18 cellular contexts compared by ENCODE assay signal in the genomic region with DNA sequence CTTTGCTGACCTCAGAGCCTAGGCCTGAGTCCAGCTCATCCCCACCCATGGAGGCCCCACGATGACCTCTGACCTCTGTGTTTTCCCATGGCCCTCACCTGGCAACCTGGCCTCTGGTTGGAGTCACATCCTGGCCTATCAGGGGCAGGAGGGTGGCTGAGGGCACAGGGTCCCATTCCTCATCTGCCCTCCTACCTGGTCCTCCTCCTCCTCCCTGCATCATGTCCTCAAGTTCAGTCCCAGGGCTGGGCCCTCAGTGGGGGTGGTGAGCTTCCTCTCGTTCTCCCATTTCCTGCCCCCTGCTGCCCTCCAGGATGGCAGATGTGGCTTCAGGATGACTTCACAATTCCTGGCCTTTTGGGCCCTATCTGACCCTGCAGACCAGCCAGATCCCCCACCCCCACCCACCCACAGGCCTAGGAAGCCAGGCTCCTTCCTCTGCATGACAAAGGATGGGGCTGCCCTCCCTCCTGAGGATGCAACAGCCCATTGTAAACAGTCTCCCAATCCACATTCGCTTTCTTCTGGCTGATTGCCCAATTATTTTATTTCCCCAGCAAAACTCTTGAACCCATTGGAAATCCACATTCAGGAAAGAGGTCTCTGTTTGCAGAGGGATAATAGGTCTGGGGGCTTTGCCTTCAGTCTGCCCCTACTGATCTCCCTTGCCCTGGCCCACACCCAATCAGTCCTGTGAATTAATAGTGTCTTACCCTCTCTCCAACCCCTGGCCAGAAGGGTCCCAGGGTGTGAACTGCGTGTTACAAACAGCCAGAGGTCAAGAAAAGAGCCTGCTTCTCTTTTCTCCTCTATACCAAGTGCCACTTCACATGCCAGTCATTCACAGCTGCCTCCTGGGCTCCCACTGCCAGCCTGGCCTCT. TPM values are rescaled to one million over a fixed set of nuclear protein-coding genes. Genes with fewer than 3 reads are reported as not detected.
A peak's percentile ranks its signal among the peaks of the same experiment; 100 is the strongest.
DNase-seq lines count a peak whose midpoint lies in the region; ATAC-seq and TF ChIP-seq lines count a peak whose summit lies in the region.
"Had no signal": no experiment of that assay in that cellular context is flagged by ENCODE, and none has a peak within 500 bp of the region (broad histone marks: within the 10 kb centered on the region; RNA-seq: fewer than 3 reads in every experiment).

No MANE protein-coding gene starts in this region.

- CTCF ChIA-PET in CD4-positive, alpha-beta memory T cell (lab: Charles Lee; ENCODE audit: partially characterized antibody): interaction anchor here (1.3 to 18.0 kb wide), 3 partner anchors 10 to 122 kb away, joined by 4 to 294 read pairs (median 43); a partner anchor contains a TSS
- CTCF ChIA-PET in activated CD4-positive, alpha-beta memory T cell treated with anti-CD3 and anti-CD28 coated beads, Interleukin-2, amount 10 ng/mL, durations not matched to agents 7 days and 5 days (lab: Charles Lee): interaction anchor here (3.1 kb wide), 1 partner anchor 17 kb away, joined by 27 read pairs; a partner anchor contains a TSS

- no peaks in the 10 kb centered on the region for H3K9me3 ChIP-seq in CD4-positive, alpha-beta memory T cell (ENCODE audit: control insufficient read depth in 1 of 2, low read length in 2 of 2)
- no peaks in the 10 kb centered on the region for H3K9me3 ChIP-seq in iPS-20b (ENCODE audit: insufficient read depth, low read depth, low read length)
- H3K9me3 ChIP-seq: vagina had no signal

- H3K36me3 ChIP-seq in CD4-positive, alpha-beta memory T cell (ENCODE audit: insufficient read depth, low read length): no peaks in the 10 kb centered on the region
- H3K36me3 ChIP-seq in GM23338 (ENCODE audit: insufficient read depth) (no peaks in the 10 kb centered on the region), iPS-20b (ENCODE audit: insufficient read depth, low read depth, low read length) (no peaks in the 10 kb centered on the region)
- H3K36me3 ChIP-seq: vagina had no signal

- peaks cover 45% of the 10 kb centered on the region for H3K4me1 ChIP-seq in CD4-positive, alpha-beta memory T cell (ENCODE audit: insufficient read depth, low read length)
- peaks cover 44% of the 10 kb centered on the region for H3K4me1 ChIP-seq in GM23338 (ENCODE audit: insufficient read depth)
- peaks cover 19% of the 10 kb centered on the region; the same call in 1 of the 2 replicates for H3K4me1 ChIP-seq in iPS-20b (ENCODE audit: insufficient read depth, low read length)
- H3K4me1 ChIP-seq: vagina had no signal

- H3F3A ChIP-seq in GM23338 (replicated peaks; ENCODE audit: low read depth): peaks cover 9% of the 10 kb centered on the region; the same call in 1 of the 2 replicates

- H3K27ac ChIP-seq in CD4-positive, alpha-beta memory T cell (ENCODE audit: low read depth, low read length): peak overlapping the region; percentile 72
- H3K27ac ChIP-seq in GM23338 (ENCODE audit: low read depth) (peak overlapping the region; percentile 91), iPS-20b (ENCODE audit: low read length) (no peak overlapping the region)
- H3K27ac ChIP-seq: C4-2B, vagina had no signal

- H3K9ac ChIP-seq in iPS-20b (ENCODE audit: low read depth, low read length): peak overlapping the region; percentile 32; the same call in 1 of the 2 replicates

- H3K9me3 Mint-ChIP-seq in CD4-positive, alpha-beta memory T cell: peaks cover 0 to 2% (median 0%) of the 10 kb centered on the region in 8 donors
- no peaks in the 10 kb centered on the region; the same call in 1 of the 3 replicates for H3K9me3 Mint-ChIP-seq in GM23338
- no peaks in the 10 kb centered on the region for H3K9me3 Mint-ChIP-seq in activated CD4-positive, alpha-beta memory T cell treated with anti-CD3 and anti-CD28 coated beads, Interleukin-2, amount 10 ng/mL, durations not matched to agents 7 days and 5 days
- H3K9me3 Mint-ChIP-seq: neural crest cell had no signal

- peak overlapping the region; percentile 62 for H3K4me2 ChIP-seq in GM23338

- DNase-seq in CD4-positive, alpha-beta memory T cell: no peak
- DNase-seq in GM23338 (ENCODE audit: low spot score): peak; percentile 95
- DNase-seq in activated CD4-positive, alpha-beta memory T cell treated with anti-CD3 and anti-CD28 coated beads, Interleukin-2, amount 10 ng/mL, durations not matched to agents 7 days and 5 days: no peak
- no peak for DNase-seq in NAMALWA (ENCODE audit: low spot score)
- DNase-seq in nucleus accumbens (lab: John Stamatoyannopoulos, UW): no peak
- DNase-seq: caudate nucleus; GDM1; KBM-7; left ventricle myocardium superior; NCI-H1417 treated with DMSO at 0.1 percent for 48 hours; NCI-H526; stimulated activated CD4-positive, alpha-beta T cell treated with anti-CD3 and anti-CD28 coated beads, Interleukin-4, amount 100 ng/mL, for 24 hours; T-helper 9 cell had no signal

- no peaks in the 10 kb centered on the region for H3K9me2 ChIP-seq in GM23338 (ENCODE audit: insufficient read depth)

- peak; percentile 95 for ATAC-seq in GM23338
- ATAC-seq in HG02852 (IDR thresholded peaks at IDR 0.05; ENCODE audit: unreplicated experiment): no peak
- ATAC-seq: left ventricle myocardium superior had no signal

- no peak overlapping the region for H3K4me3 ChIP-seq in CD4-positive, alpha-beta memory T cell (ENCODE audit: low read length in 2 of 2)
- H3K4me3 ChIP-seq in GM23338 (peak overlapping the region; percentile 9; the same call in 1 of the 2 replicates), iPS-20b (ENCODE audit: low read length) (peak overlapping the region; percentile 31; the same call in 1 of the 2 replicates)
- H3K4me3 ChIP-seq: vagina had no signal

- TF ChIP-seq CTCF in GM23338 (conservative IDR thresholded peaks at IDR 0.05; ENCODE audit: low read depth in 2 of 2): no peak

- H3K79me2 ChIP-seq in GM23338 (replicated peaks; ENCODE audit: insufficient read depth): no peaks in the 10 kb centered on the region

- H3K27ac Mint-ChIP-seq in CD4-positive, alpha-beta memory T cell: peak overlapping the region; percentile 76 to 98 (median 94)
- H3K27ac Mint-ChIP-seq in GM23338: peak overlapping the region; percentile 95
- peak overlapping the region; percentile 46 for H3K27ac Mint-ChIP-seq in activated CD4-positive, alpha-beta memory T cell treated with anti-CD3 and anti-CD28 coated beads, Interleukin-2, amount 10 ng/mL, durations not matched to agents 7 days and 5 days

- no peaks in the 10 kb centered on the region for H3K27me3 ChIP-seq in CD4-positive, alpha-beta memory T cell (ENCODE audit: insufficient read depth, low read length)
- no peaks in the 10 kb centered on the region for H3K27me3 ChIP-seq in GM23338 (ENCODE audit: insufficient read depth)
- no peaks in the 10 kb centered on the region for H3K27me3 ChIP-seq in iPS-20b (ENCODE audit: insufficient read depth, low read length)
- H3K27me3 ChIP-seq: vagina had no signal

- H4K20me1 ChIP-seq in GM23338 (replicated peaks; ENCODE audit: insufficient read depth): no peaks in the 10 kb centered on the region

- POLR2A ChIA-PET in CD4-positive, alpha-beta memory T cell (lab: Charles Lee; ENCODE audit: partially characterized antibody): interaction anchor here (0.9 to 22.5 kb wide), 10 partner anchors 9 to 472 kb away, joined by 3 to 730 read pairs (median 22); a partner anchor contains a TSS
- POLR2A ChIA-PET in activated CD4-positive, alpha-beta memory T cell treated with anti-CD3 and anti-CD28 coated beads, Interleukin-2, amount 10 ng/mL, durations not matched to agents 7 days and 5 days (lab: Charles Lee): interaction anchor here (0.9 to 3.6 kb wide), 6 partner anchors 9 to 431 kb away, joined by 3 to 83 read pairs (median 17); a partner anchor contains a TSS

- H3K27me3 Mint-ChIP-seq in CD4-positive, alpha-beta memory T cell: no peaks in the 10 kb centered on the region
- H3K27me3 Mint-ChIP-seq in GM23338 (ENCODE audit: insufficient read depth, low read depth, poor library complexity): peaks cover 12% of the 10 kb centered on the region
- peaks cover 25% of the 10 kb centered on the region for H3K27me3 Mint-ChIP-seq in activated CD4-positive, alpha-beta memory T cell treated with anti-CD3 and anti-CD28 coated beads, Interleukin-2, amount 10 ng/mL, durations not matched to agents 7 days and 5 days

- no peak overlapping the region for H2AFZ ChIP-seq in GM23338

- H3K4me3 Mint-ChIP-seq in CD4-positive, alpha-beta memory T cell: peak overlapping the region in 4 of 8 donors; percentile 11 to 76 (median 45)
- H3K4me3 Mint-ChIP-seq in GM23338: peak overlapping the region; percentile 38
- no peak overlapping the region for H3K4me3 Mint-ChIP-seq in activated CD4-positive, alpha-beta memory T cell treated with anti-CD3 and anti-CD28 coated beads, Interleukin-2, amount 10 ng/mL, durations not matched to agents 7 days and 5 days
- H3K4me3 Mint-ChIP-seq: neural crest cell had no signal

- H3K4me1 Mint-ChIP-seq in CD4-positive, alpha-beta memory T cell: peaks cover 38 to 58% (median 49%) of the 10 kb centered on the region in 4 donors
- peaks cover 39% of the 10 kb centered on the region for H3K4me1 Mint-ChIP-seq in GM23338
- H3K4me1 Mint-ChIP-seq in activated CD4-positive, alpha-beta memory T cell treated with anti-CD3 and anti-CD28 coated beads, Interleukin-2, amount 10 ng/mL, durations not matched to agents 7 days and 5 days: peaks cover 38% of the 10 kb centered on the region

- intact Hi-C loops in CD4-positive, alpha-beta memory T cell (cut with micrococcal nuclease): no loop called here

- H3K36me3 Mint-ChIP-seq in CD4-positive, alpha-beta memory T cell: no peaks in the 10 kb centered on the region
- no peaks in the 10 kb centered on the region; the same call in 2 of the 3 replicates for H3K36me3 Mint-ChIP-seq in GM23338 (ENCODE audit: low read depth)
- no peaks in the 10 kb centered on the region for H3K36me3 Mint-ChIP-seq in activated CD4-positive, alpha-beta memory T cell treated with anti-CD3 and anti-CD28 coated beads, Interleukin-2, amount 10 ng/mL, durations not matched to agents 7 days and 5 days (ENCODE audit: low read depth)

RNA-seq across cellular contexts. Expression of a gene that starts 10.3 kb away (rescaled TPM):
- under 1 TPM; 0.55 to 0.75 TPM for total RNA-seq in CD4-positive, alpha-beta memory T cell
- polyA plus RNA-seq in CD4-positive, alpha-beta memory T cell: not detected
- total RNA-seq in GM23338 (2014; rRNA removed; shearing (Covaris generic)): 65.4 and 67.1 TPM in 2 replicates
- polyA plus RNA-seq in GM23338 (2016; fragmentation: Nextera tagmentation; extraction: Ambion mirVana): 25.7 and 27.5 TPM in 2 replicates
- not detected for total RNA-seq in activated CD4-positive, alpha-beta memory T cell treated with anti-CD3 and anti-CD28 coated beads, Interleukin-2, amount 10 ng/mL, durations not matched to agents 7 days and 5 days
- total RNA-seq: left ventricle myocardium superior, vagina had no signal

RNA-seq across cellular contexts. Expression of a gene that starts 17.1 kb away (rescaled TPM):
- total RNA-seq in CD4-positive, alpha-beta memory T cell: 100 to 1,000 TPM; 476 to 507 TPM
- 10 to 100 TPM; 46.2 to 79.5 TPM for polyA plus RNA-seq in CD4-positive, alpha-beta memory T cell
- 61.8 and 76.9 TPM in 2 replicates for total RNA-seq in GM23338 (2014; rRNA removed; shearing (Covaris generic))
- 24.3 and 31.7 TPM in 2 replicates for polyA plus RNA-seq in GM23338 (2016; fragmentation: Nextera tagmentation; extraction: Ambion mirVana)
- 100 to 1,000 TPM; 126 to 127 TPM for total RNA-seq in activated CD4-positive, alpha-beta memory T cell treated with anti-CD3 and anti-CD28 coated beads, Interleukin-2, amount 10 ng/mL, durations not matched to agents 7 days and 5 days

RNA-seq across cellular contexts. Expression of a gene that starts 24.8 kb away (rescaled TPM):
- total RNA-seq in CD4-positive, alpha-beta memory T cell: 100 to 1,000 TPM; 102 to 116 TPM
- 10 to 100 TPM; 73.6 to 86.6 TPM for polyA plus RNA-seq in CD4-positive, alpha-beta memory T cell
- 96.7 and 109 TPM in 2 replicates for total RNA-seq in GM23338 (2014; rRNA removed; shearing (Covaris generic))
- 89.1 and 95.1 TPM in 2 replicates for polyA plus RNA-seq in GM23338 (2016; fragmentation: Nextera tagmentation; extraction: Ambion mirVana)
- 100 to 1,000 TPM; 101 to 105 TPM for total RNA-seq in activated CD4-positive, alpha-beta memory T cell treated with anti-CD3 and anti-CD28 coated beads, Interleukin-2, amount 10 ng/mL, durations not matched to agents 7 days and 5 days

RNA-seq across cellular contexts. Expression of a gene that starts 41.7 kb away (rescaled TPM):
- not detected for total RNA-seq in CD4-positive, alpha-beta memory T cell
- polyA plus RNA-seq in CD4-positive, alpha-beta memory T cell: not detected
- total RNA-seq in GM23338 (2014; rRNA removed; shearing (Covaris generic)): 12.4 and 16.9 TPM in 2 replicates
- polyA plus RNA-seq in GM23338 (2016; fragmentation: Nextera tagmentation; extraction: Ambion mirVana): 8.3 and 10.2 TPM in 2 replicates
- not detected for total RNA-seq in activated CD4-positive, alpha-beta memory T cell treated with anti-CD3 and anti-CD28 coated beads, Interleukin-2, amount 10 ng/mL, durations not matched to agents 7 days and 5 days
- total RNA-seq: neural crest cell had no signal

Comparison
In these comparisons a context has a peak if more than half of its experiments do, and no peak if none do; other contexts are left out.
1. H3K4me3 ChIP-seq: peak in GM23338 (single experiment) and iPS-20b (single experiment); none in CD4-positive, alpha-beta memory T cell (0 of 2).
2. RNA of a gene that starts 10.3 kb away (total RNA-seq): 65.4 to 67.1 TPM in GM23338; 0.55 to 0.75 TPM in CD4-positive, alpha-beta memory T cell and not detected in activated CD4-positive, alpha-beta memory T cell treated with anti-CD3 and anti-CD28 coated beads, Interleukin-2, amount 10 ng/mL, durations not matched to agents 7 days and 5 days; every median in the first group is over 10 times any median in the second.
3. Peak in every context shown above with its lines, with median percentiles within 50 percentile points of each other: H3K27ac Mint-ChIP-seq.